ENCODE assay signal across 31 cellular contexts in the genomic region with DNA sequence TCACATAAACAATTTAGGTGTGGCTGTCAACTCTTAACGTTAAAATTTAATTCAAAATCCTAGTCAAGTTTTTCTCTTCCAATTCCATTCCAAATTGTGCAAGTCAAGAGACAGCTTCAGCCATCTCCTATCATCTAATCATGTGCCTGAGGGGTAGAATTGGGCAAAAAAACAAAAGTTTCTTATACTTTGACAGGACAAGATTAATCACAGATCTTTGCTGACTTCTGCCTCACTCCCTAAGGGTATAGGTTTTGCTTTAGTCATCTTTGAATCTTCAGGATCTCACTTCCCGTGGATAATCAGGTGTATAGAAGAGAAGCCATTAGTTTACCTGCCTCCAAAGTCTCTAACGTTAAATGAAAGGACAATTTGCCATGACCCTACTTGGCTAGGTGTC. TPM values are rescaled to one million over a fixed set of nuclear protein-coding genes. Genes with fewer than 3 reads are reported as not detected.
DNase-seq lines count a peak whose midpoint lies in the region; ATAC-seq, FAIRE-seq and TF ChIP-seq lines count a peak whose summit lies in the region.
"Had no signal": no experiment of that assay in that cellular context is flagged by ENCODE, and none has a peak within 500 bp of the region (broad histone marks: within the 10 kb centered on the region; RNA-seq: fewer than 3 reads in every experiment).

No MANE protein-coding gene starts in this region.

- H3K27ac ChIP-seq in breast epithelium (no peak overlapping the region), keratinocyte (ENCODE audit: control insufficient read depth, insufficient read depth, low read length) (no peak overlapping the region), mesendoderm (ENCODE audit: low read depth, low read length) (no peak overlapping the region)
- H3K27ac ChIP-seq: 22Rv1; A549; BLaER1 treated with 17β-estradiol and CSF1 and Interleukin-3, amounts not matched to agents 10 nM and 100 nM; C4-2B had no signal

- peak overlapping the region; percentile 2 for H3K4me2 ChIP-seq in keratinocyte (ENCODE audit: control insufficient read depth, extremely low read depth, insufficient read depth, low read depth, low read length)
- no peak overlapping the region for H3K4me2 ChIP-seq in mesendoderm (ENCODE audit: low read length)
- H3K4me2 ChIP-seq: A549; BLaER1 treated with 17β-estradiol and CSF1 and Interleukin-3, amounts not matched to agents 10 nM and 100 nM had no signal

- DNase-seq in MCF 10A (ENCODE audit: unreplicated experiment) (peak; percentile 12), breast epithelium (ENCODE audit: low spot score in 2 of 2) (no peak), epithelial cell of esophagus (ENCODE audit: low read depth) (peak; percentile 35), keratinocyte (ENCODE audit: low read depth, low spot score) (no peak), mesendoderm (no peak)
- DNase-seq in activated CD4-positive, CD25-positive, alpha-beta regulatory T cell (lab: John Stamatoyannopoulos, UW) = no peak
- DNase-seq: AML-193; Caco-2; Calu3; CD4-positive, alpha-beta T cell; CD8-positive, alpha-beta T cell; DMS 273 treated with DMSO at 0.1 percent for 48 hours; DMS153; DMS53; DMS79; DND-41; EL; GDM1 had no signal

- H3K4me3 ChIP-seq in breast epithelium (no peak overlapping the region), epithelial cell of esophagus (ENCODE audit: low read length) (no peak overlapping the region), keratinocyte (ENCODE audit: control insufficient read depth in 2 of 3, extremely low read depth in 1 of 3, insufficient read depth in 2 of 3, low read depth in 1 of 3, low read length in 3 of 3) (no peak overlapping the region), mesendoderm (ENCODE audit: low read length) (no peak overlapping the region)
- H3K4me3 ChIP-seq: A549; BLaER1 treated with 17β-estradiol and CSF1 and Interleukin-3, amounts not matched to agents 10 nM and 100 nM; GM12878 had no signal

- no peak overlapping the region for H2BK5ac ChIP-seq in mesendoderm (ENCODE audit: low read length)

- peak; percentile 36 for FAIRE-seq in keratinocyte (lab: Jason Lieb, UNC)
- FAIRE-seq: A549, GM12878, GM12892, GM18507 had no signal

- H4K5ac ChIP-seq in mesendoderm (ENCODE audit: low read length) = no peak overlapping the region

- WGBS in mesendoderm (ENCODE audit: extremely low coverage, insufficient coverage, low lambda C conversion rate) = no CpG with 5 or more reads among the region's 3 CpGs

- no peak overlapping the region for H3K56ac ChIP-seq in mesendoderm (ENCODE audit: low read length)

- H3K4ac ChIP-seq in mesendoderm (ENCODE audit: low read depth, low read length) = no peak overlapping the region

- H3K18ac ChIP-seq in mesendoderm (ENCODE audit: low read length) = no peak overlapping the region

- H3K36me3 ChIP-seq in breast epithelium (no peaks in the 10 kb centered on the region), keratinocyte (ENCODE audit: control insufficient read depth in 2 of 2, extremely low read depth in 1 of 2, insufficient read depth in 2 of 2, low read length in 2 of 2) (no peaks in the 10 kb centered on the region), mesendoderm (ENCODE audit: control insufficient read depth, insufficient read depth, low read length) (no peaks in the 10 kb centered on the region)
- H3K36me3 ChIP-seq: BLaER1 treated with 17β-estradiol and CSF1 and Interleukin-3, amounts not matched to agents 10 nM and 100 nM had no signal

- H4K20me1 ChIP-seq in keratinocyte (ENCODE audit: control insufficient read depth, extremely low read depth, insufficient read depth, low read length) = no peaks in the 10 kb centered on the region
- H4K20me1 ChIP-seq: BLaER1 treated with 17β-estradiol and CSF1 and Interleukin-3, amounts not matched to agents 10 nM and 100 nM had no signal

- no peaks in the 10 kb centered on the region for H3K27me3 Mint-ChIP-seq in MCF 10A (ENCODE audit: insufficient read depth, unreplicated experiment)

- H3K4me1 ChIP-seq in breast epithelium = no peaks in the 10 kb centered on the region
- peaks cover 11% of the 10 kb centered on the region for H3K4me1 ChIP-seq in keratinocyte (ENCODE audit: control insufficient read depth, extremely low read depth, insufficient read depth, low read length)
- H3K4me1 ChIP-seq in mesendoderm (ENCODE audit: control insufficient read depth, low read depth, low read length) = no peaks in the 10 kb centered on the region
- H3K4me1 ChIP-seq: A549; BLaER1 treated with 17β-estradiol and CSF1 and Interleukin-3, amounts not matched to agents 10 nM and 100 nM; Caco-2 had no signal

- no peak overlapping the region for H4K8ac ChIP-seq in mesendoderm (ENCODE audit: low read depth, low read length)

- no peaks in the 10 kb centered on the region for H3K4me1 Mint-ChIP-seq in MCF 10A (ENCODE audit: insufficient read depth, unreplicated experiment)
- H3K4me1 Mint-ChIP-seq: B cell had no signal

- no peaks in the 10 kb centered on the region for H3K79me1 ChIP-seq in mesendoderm (ENCODE audit: low read length)

- H3K27me3 ChIP-seq in breast epithelium (no peaks in the 10 kb centered on the region), keratinocyte (ENCODE audit: control insufficient read depth, extremely low read depth, insufficient read depth, low read length) (no peaks in the 10 kb centered on the region), mesendoderm (ENCODE audit: insufficient read depth, low read length, poor library complexity) (no peaks in the 10 kb centered on the region)
- H3K27me3 ChIP-seq: BLaER1 treated with 17β-estradiol and CSF1 and Interleukin-3, amounts not matched to agents 10 nM and 100 nM had no signal

- H3K9me1 ChIP-seq in keratinocyte (ENCODE audit: control insufficient read depth, extremely low read depth, insufficient read depth, low read length) = no peaks in the 10 kb centered on the region

- H3K79me2 ChIP-seq in keratinocyte (ENCODE audit: control insufficient read depth, insufficient read depth, low read length) = no peaks in the 10 kb centered on the region
- H3K79me2 ChIP-seq in mesendoderm (ENCODE audit: control insufficient read depth, insufficient read depth, low read length) = no peaks in the 10 kb centered on the region

- no peak overlapping the region for H3K27ac Mint-ChIP-seq in MCF 10A (ENCODE audit: low read depth, unreplicated experiment)
- H3K27ac Mint-ChIP-seq: B cell; CD4-positive, alpha-beta T cell; CD8-positive, alpha-beta T cell had no signal

- H2AFZ ChIP-seq in keratinocyte (ENCODE audit: control insufficient read depth, low read length) = no peak overlapping the region

- no peak overlapping the region for H2AK5ac ChIP-seq in mesendoderm (ENCODE audit: low read length)

- no TSS peak for BruUV-seq in MCF 10A (replicated peaks; lab: Mats Ljungman, UMichigan)

- no peak overlapping the region for H2BK120ac ChIP-seq in mesendoderm (ENCODE audit: low read depth, low read length)

- dilution Hi-C loops in keratinocyte (cut with MboI; ENCODE audit: extremely low pct_ligation_motif_present, low sequenced_read_pairs) = no loop called here

- H2BK15ac ChIP-seq in mesendoderm (replicated peaks; ENCODE audit: low read depth) = no peak overlapping the region

- intact Hi-C loops in MCF 10A (cut with micrococcal nuclease) (no loop called here), breast epithelium (cut with DNase I; ENCODE audit: low total_unique reads) (no loop called here)

- H3K9ac ChIP-seq in keratinocyte (ENCODE audit: control insufficient read depth, extremely low read depth, insufficient read depth, low read length) (no peak overlapping the region), mesendoderm (ENCODE audit: low read length) (no peak overlapping the region)
- H3K9ac ChIP-seq: BLaER1 treated with 17β-estradiol and CSF1 and Interleukin-3, amounts not matched to agents 10 nM and 100 nM had no signal

- peaks cover 7% of the 10 kb centered on the region for H3K9me3 Mint-ChIP-seq in MCF 10A (ENCODE audit: unreplicated experiment)

- H3K9me3 ChIP-seq in breast epithelium (peaks cover 5 to 12% of the 10 kb centered on the region in 2 donors), keratinocyte (ENCODE audit: control insufficient read depth, low read depth, low read length) (no peaks in the 10 kb centered on the region)

- TF ChIP-seq POLR2A in breast epithelium (IDR thresholded peaks at IDR 0.05) = no peak

- H3K36me3 Mint-ChIP-seq in MCF 10A (ENCODE audit: insufficient read depth, unreplicated experiment) = no peaks in the 10 kb centered on the region
- H3K36me3 Mint-ChIP-seq: CD8-positive, alpha-beta T cell had no signal

- no peak for ATAC-seq in GM18867 (IDR thresholded peaks at IDR 0.05; ENCODE audit: unreplicated experiment)
- ATAC-seq: A549; CD8-positive, alpha-beta T cell; GM12878 had no signal

- POLR2A ChIA-PET in MCF 10A (lab: Yijun Ruan, JAX) = interaction anchor here (0.6 to 2.9 kb wide), 4 partner anchors 14 to 134 kb away, joined by 3 to 19 read pairs (median 7); a partner anchor contains a TSS

- no peak overlapping the region for H3K23ac ChIP-seq in mesendoderm (ENCODE audit: low read length)

- CTCF ChIA-PET in MCF 10A (lab: Yijun Ruan, JAX) = no interaction called here

- H3K4me3 Mint-ChIP-seq in MCF 10A (ENCODE audit: unreplicated experiment) = no peak overlapping the region
- H3K4me3 Mint-ChIP-seq: B cell; CD4-positive, alpha-beta T cell; CD8-positive, alpha-beta T cell had no signal

- TF ChIP-seq CTCF in MCF 10A (IDR thresholded peaks at IDR 0.05; ENCODE audit: unreplicated experiment) (no peak), breast epithelium (IDR thresholded peaks at IDR 0.05) (no peak), epithelial cell of esophagus (IDR thresholded peaks at IDR 0.05; ENCODE audit: insufficient read depth, low read depth, low read length, missing control alignments) (no peak), keratinocyte (optimal IDR thresholded peaks at IDR 0.05 in 1 of 3, IDR thresholded peaks at IDR 0.05 in 1 of 3, conservative IDR thresholded peaks at IDR 0.05 in 1 of 3; ENCODE audit: extremely low read depth in 1 of 3, insufficient read depth in 2 of 3, low read length in 3 of 3) (no peak)

RNA-seq across cellular contexts. Expression of gene RNF17, which starts 24.6 kb away (rescaled TPM):
- total RNA-seq in MCF 10A (2022) (not detected in 2 replicates), breast epithelium (under 1 TPM in 1 of 3 donors, not detected in 2; 0.29 TPM)
- not detected in 3 replicates for polyA plus RNA-seq in keratinocyte
- polyA plus RNA-seq in keratinocyte (2011; ENCODE audit: low read depth) = not detected
- polyA plus RNA-seq in keratinocyte (2011; cell fraction: cytosol; rRNA removed) = not detected in 2 replicates
- not detected in 2 replicates for polyA plus RNA-seq in keratinocyte (2011; cell fraction: nucleus; rRNA removed)
- not detected in 2 replicates for polyA plus RNA-seq in keratinocyte (2012; ENCODE audit: low replicate concordance)
- not detected in 3 replicates for polyA minus RNA-seq in keratinocyte
- not detected for polyA minus RNA-seq in keratinocyte (2011; cell fraction: cytosol; rRNA and poly(A)+ RNA removed)
- polyA minus RNA-seq in keratinocyte (2011; cell fraction: nucleus; rRNA and poly(A)+ RNA removed) = not detected in 2 replicates
- polyA plus RNA-seq in mesendoderm (2013, experiment 1 of 2) = not detected
- not detected for polyA plus RNA-seq in mesendoderm (2013, experiment 2 of 2)
- total RNA-seq: A172; B cell; Calu3; CD8-positive, alpha-beta T cell; Daoy; G401; GM12878 had no signal
- polyA plus RNA-seq: A549, BJ, GM12878 had no signal

Comparison
In these comparisons a context has a peak if more than half of its experiments do, and no peak if none do; other contexts are left out.
1. DNase-seq: peak in MCF 10A (single experiment) and epithelial cell of esophagus (single experiment); none in breast epithelium (0 of 2), keratinocyte (single experiment), mesendoderm (single experiment) and activated CD4-positive, CD25-positive, alpha-beta regulatory T cell (0 of 4).